In the genomic region with DNA sequence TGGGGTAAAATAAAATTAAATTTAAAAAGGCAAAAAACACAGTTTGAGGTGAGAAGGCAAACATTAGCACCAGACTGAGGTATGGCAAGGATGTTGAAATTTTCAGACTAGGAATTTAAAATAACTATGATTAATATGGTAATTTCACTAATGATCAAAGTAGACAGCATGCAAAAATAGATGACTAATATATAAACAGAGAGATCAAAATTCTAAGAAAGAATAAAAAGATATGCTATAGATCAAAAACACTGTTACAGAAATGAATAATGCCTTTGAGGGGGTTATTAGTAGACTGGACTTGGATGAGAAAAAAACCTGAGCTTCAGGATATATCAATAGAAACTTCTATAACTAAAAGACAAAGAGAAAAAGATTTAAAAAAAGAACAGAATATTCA, we compare ENCODE assay signal across 30 cellular contexts. TPM values are rescaled to one million over a fixed set of nuclear protein-coding genes. Genes with fewer than 3 reads are reported as not detected.
DNase-seq lines count a peak whose midpoint lies in the region; ATAC-seq and TF ChIP-seq lines count a peak whose summit lies in the region.
"Had no signal": no experiment of that assay in that cellular context is flagged by ENCODE, and none has a peak within 500 bp of the region (broad histone marks: within the 10 kb centered on the region; RNA-seq: fewer than 3 reads in every experiment).

No MANE protein-coding gene starts in this region.

- TF ChIP-seq POLR2A in gastroesophageal sphincter (IDR thresholded peaks at IDR 0.05) = no peak

- no peak for TF ChIP-seq EP300 in gastroesophageal sphincter (IDR thresholded peaks at IDR 0.05)

- DNase-seq in activated CD4-positive, CD25-positive, alpha-beta regulatory T cell (lab: John Stamatoyannopoulos, UW) = no peak
- DNase-seq: 8988T; ACHN; AML-193; BE2C; C1 segment of cervical spinal cord; Caco-2; Calu3; CD4-positive, alpha-beta memory T cell; CD4-positive, alpha-beta T cell; CD8-positive, alpha-beta memory T cell; CD8-positive, alpha-beta T cell; COR-L47; DMS 273 treated with DMSO at 0.1 percent for 48 hours; DMS153; DMS53; DMS79; DMS79 treated with DMSO at 0.1 percent for 48 hours; DND-41; EL had no signal

- peak; percentile 60 for ATAC-seq in activated CD4-positive, CD25-positive, alpha-beta regulatory T cell treated with anti-CD3 and anti-CD28 coated beads, Interleukin-2, amount 50 U/mL, for 24 hours
- ATAC-seq in gastroesophageal sphincter = no peak
- ATAC-seq: A549; CD8-positive, alpha-beta T cell had no signal

- TF ChIP-seq CTCF in VCaP (conservative IDR thresholded peaks at IDR 0.05) (no peak), gastroesophageal sphincter (IDR thresholded peaks at IDR 0.05) (no peak)

- H3K36me3 ChIP-seq in gastroesophageal sphincter = no peaks in the 10 kb centered on the region
- H3K36me3 ChIP-seq: BE2C had no signal

- H3K9me3 ChIP-seq in gastroesophageal sphincter = no peaks in the 10 kb centered on the region
- H3K9me3 ChIP-seq: A549; BE2C; BLaER1; BLaER1 treated with 17β-estradiol and CSF1 and Interleukin-3, amounts not matched to agents 10 nM and 100 nM; Caco-2 had no signal

- H3K27ac ChIP-seq in VCaP (peak overlapping the region; percentile 37; the same call in 1 of the 2 replicates), gastroesophageal sphincter (no peak overlapping the region)
- H3K27ac ChIP-seq: 22Rv1; A549; BLaER1; BLaER1 treated with 17β-estradiol and CSF1 and Interleukin-3, amounts not matched to agents 10 nM and 100 nM; C4-2B had no signal

- peaks cover 0 to 9% (median 0%) of the 10 kb centered on the region in 3 donors for H3K4me1 ChIP-seq in gastroesophageal sphincter
- H3K4me1 ChIP-seq: A549; BE2C; BLaER1; BLaER1 treated with 17β-estradiol and CSF1 and Interleukin-3, amounts not matched to agents 10 nM and 100 nM; Caco-2 had no signal

- H3K4me3 ChIP-seq in gastroesophageal sphincter = no peak overlapping the region
- H3K4me3 ChIP-seq: A549; BLaER1; BLaER1 treated with 17β-estradiol and CSF1 and Interleukin-3, amounts not matched to agents 10 nM and 100 nM had no signal

- H3K27me3 ChIP-seq in gastroesophageal sphincter = peaks cover 5% of the 10 kb centered on the region
- H3K27me3 ChIP-seq: BE2C; BLaER1; BLaER1 treated with 17β-estradiol and CSF1 and Interleukin-3, amounts not matched to agents 10 nM and 100 nM had no signal

RNA-seq across cellular contexts. Expression of gene GALNT8, which starts 14.4 kb away (rescaled TPM):
- 1 to 10 TPM in 3 of 4 donors, under 1 TPM in 1; 0.78 to 2.4 (median 1.5) TPM for total RNA-seq in gastroesophageal sphincter
- total RNA-seq: A172, A673, Caco-2, Calu3 had no signal

RNA-seq across cellular contexts. Expression of gene NDUFA9, which starts 56.9 kb away (rescaled TPM):
- 10 to 100 TPM; 33.3 to 65.8 (median 43.8) TPM for total RNA-seq in gastroesophageal sphincter

RNA-seq across cellular contexts. Expression of gene AKAP3, which starts 57.0 kb away (rescaled TPM):
- total RNA-seq in gastroesophageal sphincter = 1 to 10 TPM in 2 of 4 donors, under 1 TPM in 2; 0.13 to 3.1 (median 1.6) TPM
- total RNA-seq: A172 had no signal
